Comparison of ENCODE assay signal across 14 cellular contexts in the genomic region with DNA sequence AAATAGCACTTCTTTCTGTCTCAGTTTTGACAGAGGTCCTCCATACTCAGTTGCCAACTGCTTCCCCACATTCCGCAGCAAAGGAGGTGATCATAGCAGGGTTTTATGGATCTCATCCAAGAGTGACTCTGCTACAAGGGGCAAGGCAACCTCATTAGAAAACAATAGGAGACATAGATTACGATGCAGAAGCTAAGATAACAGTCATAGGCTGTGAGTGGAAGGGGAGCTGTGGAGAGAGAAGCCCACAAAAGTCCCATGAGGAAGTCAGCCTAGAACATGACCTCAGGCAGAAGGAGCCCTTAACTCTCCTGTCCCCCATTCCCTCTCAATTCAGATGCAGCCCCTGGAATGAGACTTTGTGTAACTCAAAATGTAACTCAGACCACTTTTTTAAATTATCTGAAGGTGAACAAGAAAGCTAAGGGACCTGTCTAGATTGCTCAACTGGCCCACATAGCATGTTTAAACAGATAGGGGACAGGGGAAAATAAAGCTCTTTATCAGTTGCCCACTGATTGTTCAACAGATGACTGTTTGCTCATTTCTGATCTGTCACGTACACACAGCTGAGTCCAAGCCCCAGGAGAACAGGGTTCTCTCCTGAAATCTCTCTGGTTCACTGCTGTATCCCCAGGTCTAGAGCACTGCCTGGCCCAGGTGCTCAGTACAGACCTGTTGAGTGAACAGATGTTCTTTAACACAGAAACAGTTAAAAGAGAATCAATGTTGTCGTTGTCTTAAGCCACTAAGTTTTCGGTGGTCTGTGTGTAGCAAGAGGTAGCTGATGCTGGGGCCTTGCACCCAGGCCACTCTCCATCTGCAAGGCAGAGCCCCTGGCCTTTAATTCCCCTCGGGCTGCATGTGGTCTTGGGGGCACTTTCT. TPM values are rescaled to one million over a fixed set of nuclear protein-coding genes. Genes with fewer than 3 reads are reported as not detected.
DNase-seq lines count a peak whose midpoint lies in the region; ATAC-seq and TF ChIP-seq lines count a peak whose summit lies in the region.
"Had no signal": no experiment of that assay in that cellular context is flagged by ENCODE, and none has a peak within 500 bp of the region (broad histone marks: within the 10 kb centered on the region; RNA-seq: fewer than 3 reads in every experiment).

No MANE protein-coding gene starts in this region.

- H3K4me1 ChIP-seq in CD8-positive, alpha-beta memory T cell (ENCODE audit: insufficient read depth, low read length): peaks cover 30% of the 10 kb centered on the region
- peaks cover 10% of the 10 kb centered on the region for H3K4me1 ChIP-seq in IMR-90 (ENCODE audit: control insufficient read depth, insufficient read depth, low read length)

- no peak overlapping the region for H2BK120ac ChIP-seq in IMR-90 (ENCODE audit: low read depth, low read length)

- H3K36me3 Mint-ChIP-seq in CD8-positive, alpha-beta memory T cell: peaks cover 0 to 16% (median 2%) of the 10 kb centered on the region in 3 donors
- peaks cover 11% of the 10 kb centered on the region for H3K36me3 Mint-ChIP-seq in central memory CD8-positive, alpha-beta T cell (ENCODE audit: insufficient read depth)
- H3K36me3 Mint-ChIP-seq in neural crest cell (ENCODE audit: low read depth): no peaks in the 10 kb centered on the region

- CTCF ChIA-PET in CD8-positive, alpha-beta memory T cell (lab: Charles Lee): interaction anchor here (0.7 to 1.4 kb wide), 2 partner anchors 10 to 60 kb away, joined by 3 read pairs; no protein-coding TSS in a partner anchor
- CTCF ChIA-PET in IMR-90 (lab: Yijun Ruan, JAX): no interaction called here

- peaks cover 34 to 40% (median 38%) of the 10 kb centered on the region in 3 donors for H3K4me1 Mint-ChIP-seq in CD8-positive, alpha-beta memory T cell
- peaks cover 38% of the 10 kb centered on the region for H3K4me1 Mint-ChIP-seq in central memory CD8-positive, alpha-beta T cell
- H3K4me1 Mint-ChIP-seq in neural crest cell: peaks cover 26% of the 10 kb centered on the region

- no peak overlapping the region for H3K18ac ChIP-seq in IMR-90 (ENCODE audit: low read depth, low read length)

- H3K9me1 ChIP-seq in IMR-90 (ENCODE audit: insufficient read depth, low read length): peaks cover 2% of the 10 kb centered on the region; the same call in 1 of the 2 replicates

- H3K14ac ChIP-seq in IMR-90 (replicated peaks; ENCODE audit: low read depth, low read length): no peak overlapping the region

- no peaks in the 10 kb centered on the region for H3K27me3 ChIP-seq in CD8-positive, alpha-beta memory T cell (ENCODE audit: insufficient read depth, low read length, poor library complexity, severe bottlenecking)
- H3K27me3 ChIP-seq in IMR-90 (ENCODE audit: control insufficient read depth, insufficient read depth, low read length): no peaks in the 10 kb centered on the region; the same call in 1 of the 2 replicates

- BruUV-seq in IMR-90 (replicated peaks; lab: Mats Ljungman, UMichigan): no TSS peak

- H3K36me3 ChIP-seq in CD8-positive, alpha-beta memory T cell (ENCODE audit: insufficient read depth, low read length): no peaks in the 10 kb centered on the region
- no peaks in the 10 kb centered on the region for H3K36me3 ChIP-seq in IMR-90 (ENCODE audit: control insufficient read depth, insufficient read depth, low read length)

- no peak for DNase-seq in CD8-positive, alpha-beta memory T cell
- DNase-seq in IMR-90 (no peak), neural crest cell (ENCODE audit: low read depth, low spot score) (no peak), RKO (ENCODE audit: low spot score) (no peak), glomerular visceral epithelial cell (ENCODE audit: extremely low spot score) (no peak)
- no peak for DNase-seq in central memory CD8-positive, alpha-beta T cell (ENCODE audit: low spot score in 2 of 2)
- DNase-seq: cerebellar nuclear complex; HCEC 1CT; NCI-H2227 treated with DMSO at 0.1 percent for 48 hours; stimulated activated CD4-positive, alpha-beta T cell treated with anti-CD3 and anti-CD28 coated beads, Interleukin-2, amount 100 ng/mL, for 24 hours had no signal

- dilution Hi-C loops in IMR-90 (cut with HindIII; ENCODE audit: low sequenced_read_pairs, unreplicated experiment): no loop called here

- peaks cover 0 to 13% of the 10 kb centered on the region in 2 donors for H3K27me3 Mint-ChIP-seq in CD8-positive, alpha-beta memory T cell
- H3K27me3 Mint-ChIP-seq in central memory CD8-positive, alpha-beta T cell: no peaks in the 10 kb centered on the region
- peaks cover 6% of the 10 kb centered on the region for H3K27me3 Mint-ChIP-seq in neural crest cell (ENCODE audit: low read depth)

- peak overlapping the region; percentile 41 for H3K27ac ChIP-seq in CD8-positive, alpha-beta memory T cell (ENCODE audit: low read depth, low read length)
- no peak overlapping the region for H3K27ac ChIP-seq in IMR-90 (ENCODE audit: insufficient read depth, low read length)
- H3K27ac ChIP-seq: KMS-11 had no signal

- H3K4me3 Mint-ChIP-seq in CD8-positive, alpha-beta memory T cell: peak overlapping the region in 6 of 7 donors; percentile 3 to 74 (median 56)
- peak overlapping the region; percentile 99 for H3K4me3 Mint-ChIP-seq in central memory CD8-positive, alpha-beta T cell
- peak overlapping the region; percentile 78 for H3K4me3 Mint-ChIP-seq in neural crest cell

- H2AFZ ChIP-seq in IMR-90 (replicated peaks; ENCODE audit: low read length, poor library complexity): peak overlapping the region; percentile 36

- no peak overlapping the region; the same call in 1 of the 2 replicates for H2AK5ac ChIP-seq in IMR-90 (ENCODE audit: low read depth, low read length)

- peak overlapping the region; percentile 23; the same call in 1 of the 2 replicates for H4K5ac ChIP-seq in IMR-90 (ENCODE audit: low read depth, low read length)

- intact Hi-C loops in IMR-90 (cut with micrococcal nuclease): no loop called here

- H3K4me2 ChIP-seq in IMR-90 (ENCODE audit: low read depth, low read length): no peak overlapping the region

- peak overlapping the region in 4 of 8 donors; percentile 17 to 73 (median 44) for H3K27ac Mint-ChIP-seq in CD8-positive, alpha-beta memory T cell
- peak overlapping the region; percentile 56 for H3K27ac Mint-ChIP-seq in central memory CD8-positive, alpha-beta T cell (ENCODE audit: low read depth)
- no peak overlapping the region for H3K27ac Mint-ChIP-seq in neural crest cell (ENCODE audit: unreplicated experiment)

- no peak for TF ChIP-seq POLR2A in IMR-90 (IDR thresholded peaks at IDR 0.05; ENCODE audit: low read depth, low read length)

- no peaks in the 10 kb centered on the region for H3K9me3 ChIP-seq in CD8-positive, alpha-beta memory T cell (ENCODE audit: low read length)
- H3K9me3 ChIP-seq in IMR-90 (ENCODE audit: control insufficient read depth, insufficient read depth, low read length): no peaks in the 10 kb centered on the region

- H3K4ac ChIP-seq in IMR-90 (ENCODE audit: low read depth, low read length): no peak overlapping the region

- in situ Hi-C loops in IMR-90 (cut with MboI; ENCODE audit: low sequenced_read_pairs): no loop called here

- H3K9ac ChIP-seq in IMR-90 (ENCODE audit: low read depth, low read length): no peak overlapping the region

- H4K91ac ChIP-seq in IMR-90 (ENCODE audit: insufficient read depth, low read depth, low read length): no peak overlapping the region

- no peaks in the 10 kb centered on the region for H3K9me3 Mint-ChIP-seq in CD8-positive, alpha-beta memory T cell
- H3K9me3 Mint-ChIP-seq in central memory CD8-positive, alpha-beta T cell: no peaks in the 10 kb centered on the region
- H3K9me3 Mint-ChIP-seq in neural crest cell: peaks cover 3% of the 10 kb centered on the region

- peak overlapping the region in 1 of 2 experiments; percentile 73; a peak in 3 of 4 replicates for H4K8ac ChIP-seq in IMR-90 (ENCODE audit: low read depth in 2 of 2, low read length in 2 of 2)

- 86% methylated on average over 1 of the region's 6 CpGs; no CpG with 5 or more reads in 1 of the 2 experiments for WGBS in IMR-90 (ENCODE audit: extremely low coverage in 2 of 2, insufficient read length in 1 of 2), 2 experiments

- no peak overlapping the region for H3K56ac ChIP-seq in IMR-90 (ENCODE audit: extremely low read depth, insufficient read depth, low read length)

- no peak overlapping the region for H2BK15ac ChIP-seq in IMR-90 (ENCODE audit: low read depth, low read length)

- H3K23ac ChIP-seq in IMR-90 (ENCODE audit: low read depth, low read length): no peak overlapping the region

- H2BK20ac ChIP-seq in IMR-90 (ENCODE audit: low read depth, low read length): no peak overlapping the region

- H4K20me1 ChIP-seq in IMR-90 (ENCODE audit: insufficient read depth, low read length): peaks cover 21% of the 10 kb centered on the region

- TF ChIP-seq RAD21 in IMR-90 (IDR thresholded peaks at IDR 0.05; ENCODE audit: low read length): no peak

- POLR2A ChIA-PET in CD8-positive, alpha-beta memory T cell (lab: Charles Lee): interaction anchor here (0.7 kb wide), 1 partner anchor 48 kb away, joined by 3 read pairs; no protein-coding TSS in a partner anchor
- POLR2A ChIA-PET in IMR-90 (lab: Charles Lee; ENCODE audit: unreplicated experiment): no interaction called here

- no peak overlapping the region for H3K4me3 ChIP-seq in CD8-positive, alpha-beta memory T cell (ENCODE audit: low read length)
- no peak overlapping the region for H3K4me3 ChIP-seq in IMR-90 (ENCODE audit: insufficient read depth, low read depth, low read length)

- TF ChIP-seq CTCF in IMR-90 (conservative IDR thresholded peaks at IDR 0.05; ENCODE audit: low read depth, low read length): no peak
- no peak for TF ChIP-seq CTCF in neural crest cell (conservative IDR thresholded peaks at IDR 0.05)

- no peak overlapping the region for H2BK5ac ChIP-seq in IMR-90 (ENCODE audit: low read depth, low read length, poor library complexity, severe bottlenecking)

- H3K79me1 ChIP-seq in IMR-90 (ENCODE audit: low read depth in 1 of 2, low read length in 2 of 2): peaks cover 3 to 11% of the 10 kb centered on the region in 2 experiments; a peak in 1 of 4 replicates

- ATAC-seq in IMR-90 (ENCODE audit: low read depth) (no peak), GM18907 (IDR thresholded peaks at IDR 0.05; ENCODE audit: unreplicated experiment) (no peak)
- ATAC-seq in central memory CD8-positive, alpha-beta T cell (replicated peaks; ENCODE audit: extremely low read depth, poor library complexity, severe bottlenecking): no peak

- H2AK9ac ChIP-seq in IMR-90 (replicated peaks; ENCODE audit: low read depth, low read length, poor library complexity): no peak overlapping the region

RNA-seq across cellular contexts. Expression of a gene that starts 1.5 kb away (rescaled TPM):
- total RNA-seq in CD8-positive, alpha-beta memory T cell: 100 to 1,000 TPM; 110 to 113 TPM
- polyA plus RNA-seq in CD8-positive, alpha-beta memory T cell: 147 TPM
- total RNA-seq in IMR-90 (2012; rRNA removed): 188 and 202 TPM in 2 replicates
- polyA plus RNA-seq in IMR-90 (2012; rRNA removed): 55.6 and 62.2 TPM in 2 replicates
- polyA plus RNA-seq in IMR-90 (2012; cell fraction: cytosol; rRNA removed): 15.8 and 24.1 TPM in 2 replicates
- polyA plus RNA-seq in IMR-90 (2012; cell fraction: nucleus; rRNA removed; ENCODE audit: low replicate concordance): 6.4 and 33.7 TPM in 2 replicates
- total RNA-seq in neural crest cell: 78.6 and 78.7 TPM in 2 replicates

RNA-seq across cellular contexts. Expression of a gene that starts 14.2 kb away (rescaled TPM):
- total RNA-seq in CD8-positive, alpha-beta memory T cell: not detected
- not detected for polyA plus RNA-seq in CD8-positive, alpha-beta memory T cell
- not detected in 2 replicates for total RNA-seq in IMR-90 (2012; rRNA removed)
- not detected in 2 replicates for polyA plus RNA-seq in IMR-90 (2012; rRNA removed)
- not detected in 2 replicates for polyA plus RNA-seq in IMR-90 (2012; cell fraction: cytosol; rRNA removed)
- polyA plus RNA-seq in IMR-90 (2012; cell fraction: nucleus; rRNA removed; ENCODE audit: low replicate concordance): not detected in 2 replicates
- total RNA-seq in neural crest cell: not detected in 2 replicates
- total RNA-seq: RPMI7951 had no signal
- polyA plus RNA-seq: neural cell had no signal

RNA-seq across cellular contexts. Expression of a gene that starts 59.6 kb away (rescaled TPM):
- 100 to 1,000 TPM in 1 of 2 experiments, 10 to 100 TPM in 1; 96.4 to 101 TPM for total RNA-seq in CD8-positive, alpha-beta memory T cell
- 65.3 TPM for polyA plus RNA-seq in CD8-positive, alpha-beta memory T cell
- total RNA-seq in IMR-90 (2012; rRNA removed): 86.2 and 117 TPM in 2 replicates
- polyA plus RNA-seq in IMR-90 (2012; rRNA removed): 74.4 and 82.4 TPM in 2 replicates
- polyA plus RNA-seq in IMR-90 (2012; cell fraction: cytosol; rRNA removed): 29.6 and 49.6 TPM in 2 replicates
- 7.6 and 36.7 TPM in 2 replicates for polyA plus RNA-seq in IMR-90 (2012; cell fraction: nucleus; rRNA removed; ENCODE audit: low replicate concordance)
- 72.0 and 73.9 TPM in 2 replicates for total RNA-seq in neural crest cell
